ENCODE assay signal across 26 cellular contexts in the genomic region with DNA sequence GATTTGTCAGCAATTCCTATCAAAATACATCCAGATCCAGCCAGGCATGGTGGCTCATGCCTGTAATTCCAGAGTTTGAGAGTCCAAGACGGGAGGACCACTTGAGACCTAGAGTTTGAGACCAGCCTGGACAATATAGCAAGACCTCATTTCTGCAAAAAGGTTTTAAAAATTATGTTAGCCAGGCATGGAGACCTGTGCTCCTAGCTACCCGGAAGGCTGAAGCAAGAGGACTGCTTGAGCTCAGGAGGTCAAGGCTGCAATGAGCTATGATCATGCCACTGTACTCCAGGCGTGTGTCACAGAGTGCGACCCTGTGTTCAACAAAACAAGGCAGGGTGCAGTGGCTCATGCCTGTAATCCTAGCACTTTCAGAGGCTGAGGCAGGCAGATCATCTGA.
"Had no signal": no experiment of that assay in that cellular context is flagged by ENCODE, and none has a peak within 500 bp of the region (broad histone marks: within the 10 kb centered on the region; RNA-seq: fewer than 3 reads in every experiment).

No MANE protein-coding gene starts in this region.

- DNase-seq: effector CD8-positive, alpha-beta T cell; foreskin keratinocyte; heart left ventricle; kidney; mesenchymal stem cell; midbrain; naive thymus-derived CD4-positive, alpha-beta T cell; nucleus accumbens; psoas muscle; right cardiac atrium; stimulated activated CD4-positive, alpha-beta T cell treated with anti-CD3 and anti-CD28 coated beads, Interleukin-15, amount 100 ng/mL, for 24 hours; stimulated activated CD4-positive, alpha-beta T cell treated with anti-CD3 and anti-CD28 coated beads, Interleukin-2, amount 100 ng/mL, for 48 hours; stimulated activated naive CD4-positive, alpha-beta T cell; stimulated activated naive CD8-positive, alpha-beta T cell treated with anti-CD3 and anti-CD28 coated beads, Interleukin-15, amount 100 ng/mL, for 72 hours; transverse colon had no signal

- H3K4me3 ChIP-seq: esophagus muscularis mucosa, gastroesophageal sphincter, heart left ventricle, hepatocyte, psoas muscle, skin epidermis, suprapubic skin, transverse colon, vagina had no signal

- FAIRE-seq: colon, endothelial cell of umbilical vein, kidney had no signal

- H3K9me3 ChIP-seq: psoas muscle, suprapubic skin, transverse colon, vagina had no signal

- H3K27ac ChIP-seq: esophagus muscularis mucosa, foreskin keratinocyte, gastroesophageal sphincter, heart left ventricle, hepatocyte, psoas muscle, skin epidermis, suprapubic skin, transverse colon, vagina had no signal

- H3K36me3 ChIP-seq: esophagus muscularis mucosa, gastroesophageal sphincter, heart left ventricle, suprapubic skin, transverse colon, vagina had no signal

- H3K4me1 ChIP-seq: esophagus muscularis mucosa, foreskin keratinocyte, gastroesophageal sphincter, heart left ventricle, psoas muscle, suprapubic skin, transverse colon, vagina had no signal

- H3K4me1 Mint-ChIP-seq: nephron had no signal

- H2AFZ ChIP-seq: hepatocyte had no signal

- H3K4me2 ChIP-seq: hepatocyte had no signal

- H3K4me3 Mint-ChIP-seq: dendritic cell treated with granulocyte-macrophage colony-stimulating factor and Interleukin-4, amounts not matched to agents 40 ng/mL and 50 ng/mL, for 4 days; naive thymus-derived CD4-positive, alpha-beta T cell; nephron; stimulated activated naive CD8-positive, alpha-beta T cell treated with anti-CD3 and anti-CD28 coated beads, Interleukin-15, amount 100 ng/mL, for 72 hours had no signal

- H3K79me2 ChIP-seq: hepatocyte had no signal

- H3K27me3 Mint-ChIP-seq: stimulated activated naive CD8-positive, alpha-beta T cell treated with anti-CD3 and anti-CD28 coated beads, Interleukin-15, amount 100 ng/mL, for 72 hours had no signal

- ATAC-seq: foreskin keratinocyte; gastroesophageal sphincter; heart left ventricle; left lobe of liver; naive thymus-derived CD4-positive, alpha-beta T cell; psoas muscle; right cardiac atrium; stimulated activated naive CD8-positive, alpha-beta T cell treated with anti-CD3 and anti-CD28 coated beads, Interleukin-15, amount 100 ng/mL, for 72 hours had no signal

- H3K27ac Mint-ChIP-seq: dendritic cell treated with granulocyte-macrophage colony-stimulating factor and Interleukin-4, amounts not matched to agents 40 ng/mL and 50 ng/mL, for 4 days; naive thymus-derived CD4-positive, alpha-beta T cell; nephron had no signal

- H3K27me3 ChIP-seq: foreskin keratinocyte, hepatocyte, suprapubic skin, transverse colon, vagina had no signal
